19 cellular contexts compared by ENCODE assay signal in the genomic region with DNA sequence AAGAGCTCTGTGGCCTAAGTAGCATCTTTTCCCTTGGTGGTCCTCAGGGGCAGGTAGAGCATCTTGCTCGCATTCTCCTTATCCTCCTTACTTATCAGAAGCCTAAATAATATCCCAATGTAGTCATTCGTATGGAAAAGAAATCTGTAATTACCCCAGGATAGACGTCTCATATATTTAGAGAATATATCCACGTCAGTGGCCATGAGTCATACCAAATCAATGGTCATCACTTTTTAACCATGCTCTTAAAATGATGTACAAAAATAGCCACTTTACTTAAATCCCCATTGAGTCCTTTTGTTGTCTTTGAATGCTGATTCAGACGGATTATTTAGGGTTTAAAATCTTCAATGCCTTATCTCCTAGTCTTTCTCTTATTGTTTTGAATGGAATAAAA.
"Had no signal": no experiment of that assay in that cellular context is flagged by ENCODE, and none has a peak within 500 bp of the region (broad histone marks: within the 10 kb centered on the region; RNA-seq: fewer than 3 reads in every experiment).

No MANE protein-coding gene starts in this region.

- H3K4me1 ChIP-seq: colonic mucosa had no signal

- H3K9ac ChIP-seq: parathyroid adenoma had no signal

- H3K27ac Mint-ChIP-seq: naive thymus-derived CD4-positive, alpha-beta T cell; nephron progenitor cell had no signal

- H3K36me3 ChIP-seq: colonic mucosa, esophagus squamous epithelium, gastrocnemius medialis, heart right ventricle had no signal

- H3K27ac ChIP-seq: colonic mucosa, esophagus squamous epithelium, gastrocnemius medialis, heart right ventricle, parathyroid adenoma, psoas muscle had no signal

- H3K4me3 Mint-ChIP-seq: naive thymus-derived CD4-positive, alpha-beta T cell; nephron progenitor cell had no signal

- DNase-seq: colonic mucosa; dermis blood vessel endothelial cell; esophagus squamous epithelium; gastrocnemius medialis; heart right ventricle; hypothalamus; kidney glomerular epithelial cell; mammary epithelial cell; naive thymus-derived CD4-positive, alpha-beta T cell; nephron progenitor cell; psoas muscle; retina; small intestine; stimulated activated CD4-positive, alpha-beta T cell treated with anti-CD3 and anti-CD28 coated beads, Interleukin-12 subunit alpha, Interleukin-12 subunit beta, amount 100 ng/mL, for 4 hours; stimulated activated naive CD4-positive, alpha-beta T cell treated with Interleukin-2 at 50 U/mL for 16 hours; trophoblast cell had no signal

- H2AFZ ChIP-seq: parathyroid adenoma had no signal

- ATAC-seq: gastrocnemius medialis; heart right ventricle; naive thymus-derived CD4-positive, alpha-beta T cell; psoas muscle; sciatic nerve had no signal

- H3K79me2 ChIP-seq: parathyroid adenoma had no signal

- H3K36me3 Mint-ChIP-seq: naive thymus-derived CD4-positive, alpha-beta T cell had no signal

- H3K4me1 Mint-ChIP-seq: naive thymus-derived CD4-positive, alpha-beta T cell; nephron progenitor cell had no signal

- FAIRE-seq: islet of Langerhans had no signal

- H3K4me3 ChIP-seq: colonic mucosa, esophagus squamous epithelium, gastrocnemius medialis, heart right ventricle, psoas muscle had no signal

- H3K27me3 ChIP-seq: colonic mucosa, esophagus squamous epithelium, gastrocnemius medialis, heart right ventricle had no signal

- H3K9me3 ChIP-seq: colonic mucosa, esophagus squamous epithelium, gastrocnemius medialis, heart right ventricle, psoas muscle had no signal
